Comparison of ENCODE assay signal across 26 cellular contexts in the genomic region with DNA sequence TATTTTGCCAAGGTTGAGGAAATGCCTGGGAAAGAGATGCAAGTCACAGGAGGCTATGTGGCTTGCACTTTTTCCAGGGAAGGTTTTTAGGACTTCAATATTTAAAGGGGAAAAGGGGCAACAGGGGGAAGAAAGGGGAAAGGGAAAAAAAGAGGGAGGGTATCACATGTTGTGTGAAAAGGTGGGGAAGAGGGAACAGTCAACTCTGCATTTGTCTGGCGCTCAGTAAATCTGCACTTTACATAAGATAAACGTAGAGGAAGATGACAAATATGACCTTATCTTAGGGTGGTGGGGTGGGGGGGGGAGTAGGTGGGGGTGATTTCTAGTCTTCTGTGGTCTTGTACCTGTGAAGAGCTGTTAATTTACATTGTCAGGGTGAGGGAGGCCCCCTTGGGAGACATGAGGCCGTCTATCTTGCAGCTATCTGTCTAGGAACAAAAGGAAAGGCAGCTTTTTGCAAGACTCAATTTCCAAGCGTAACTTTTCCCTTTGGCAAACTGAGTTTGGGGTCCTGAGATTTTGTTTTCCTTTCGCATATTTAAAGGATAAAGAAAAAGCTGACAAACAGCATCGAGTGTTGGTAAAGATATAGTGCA.
"Had no signal": no experiment of that assay in that cellular context is flagged by ENCODE, and none has a peak within 500 bp of the region (broad histone marks: within the 10 kb centered on the region; RNA-seq: fewer than 3 reads in every experiment).

No MANE protein-coding gene starts in this region.

- DNase-seq: dorsolateral prefrontal cortex; effector CD4-positive, alpha-beta T cell; foreskin fibroblast; gastrocnemius medialis; head of caudate nucleus; immature natural killer cell; left ventricle myocardium superior; lower lobe of right lung; naive thymus-derived CD4-positive, alpha-beta T cell; psoas muscle; right cardiac atrium; spleen; stimulated activated CD4-positive, alpha-beta T cell treated with anti-CD3 and anti-CD28 coated beads, Interleukin-15, amount 100 ng/mL, for 24 hours; stimulated activated CD4-positive, alpha-beta T cell treated with anti-CD3 and anti-CD28 coated beads, Interleukin-2, amount 100 ng/mL, for 48 hours; stimulated activated naive CD4-positive, alpha-beta T cell; stimulated activated naive CD8-positive, alpha-beta T cell treated with anti-CD3 and anti-CD28 coated beads, Interleukin-15, amount 100 ng/mL, for 72 hours; transverse colon; upper lobe of right lung; uterus had no signal

- H3K4me2 ChIP-seq: neural progenitor cell had no signal

- H2AFZ ChIP-seq: neural progenitor cell had no signal

- H3K27ac ChIP-seq: epithelial cell of prostate, gastrocnemius medialis, lower lobe of right lung, neural progenitor cell, psoas muscle, skin epidermis, spleen, suprapubic skin, transverse colon, uterus had no signal

- ATAC-seq: esophagus mucosa; gastrocnemius medialis; left ventricle myocardium superior; lower lobe of right lung; naive thymus-derived CD4-positive, alpha-beta T cell; psoas muscle; right cardiac atrium; stimulated activated naive CD8-positive, alpha-beta T cell treated with anti-CD3 and anti-CD28 coated beads, Interleukin-15, amount 100 ng/mL, for 72 hours; upper lobe of right lung had no signal

- H3K27me3 ChIP-seq: gastrocnemius medialis, neural progenitor cell, spleen, suprapubic skin, transverse colon, upper lobe of right lung, uterus had no signal

- H3K4me3 ChIP-seq: dorsolateral prefrontal cortex, gastrocnemius medialis, lower lobe of right lung, neural progenitor cell, psoas muscle, skin epidermis, spleen, suprapubic skin, transverse colon, upper lobe of right lung, uterus had no signal

- H3K4me1 ChIP-seq: gastrocnemius medialis, lower lobe of right lung, psoas muscle, upper lobe of right lung, uterus had no signal

- H3K9ac ChIP-seq: neural progenitor cell had no signal

- H3K9me3 ChIP-seq: gastrocnemius medialis, lower lobe of right lung, psoas muscle, spleen, suprapubic skin, transverse colon, upper lobe of right lung, uterus had no signal

- FAIRE-seq: colon, keratinocyte had no signal

- H3K36me3 ChIP-seq: gastrocnemius medialis, neural progenitor cell, uterus had no signal
